15 cellular contexts compared by ENCODE assay signal in the genomic region with DNA sequence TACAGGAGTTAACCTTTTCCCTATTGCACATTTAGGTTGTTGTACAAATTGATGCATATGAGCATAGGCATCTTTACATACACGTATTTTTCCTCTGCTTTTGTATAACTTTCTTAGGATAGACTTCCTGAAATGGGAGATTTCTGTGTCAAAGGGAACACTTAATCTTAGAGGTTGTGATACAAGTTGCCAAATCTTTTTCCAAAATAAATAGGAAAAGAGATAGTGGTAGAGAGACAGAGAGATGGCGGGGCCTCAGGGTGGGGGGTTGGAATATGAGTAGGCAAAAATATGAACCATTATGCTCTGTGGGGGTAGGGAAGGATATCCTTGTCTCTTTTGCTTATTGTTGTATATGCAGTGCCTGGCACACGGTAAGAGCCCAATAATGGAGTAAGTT.
DNase-seq lines count a peak whose midpoint lies in the region; ATAC-seq, FAIRE-seq and TF ChIP-seq lines count a peak whose summit lies in the region.
"Had no signal": no experiment of that assay in that cellular context is flagged by ENCODE, and none has a peak within 500 bp of the region (broad histone marks: within the 10 kb centered on the region; RNA-seq: fewer than 3 reads in every experiment).

No MANE protein-coding gene starts in this region.

- WGBS in A549 (ENCODE audit: missing lambda C conversion rate), result 32% methylated on average over 3 of the region's 3 CpGs

- no peak for DNase-seq in A549 (ENCODE audit: low read depth in 1 of 2, low spot score in 1 of 2)
- peak; percentile 17 for DNase-seq in dermis blood vessel endothelial cell
- no peak for DNase-seq in left ventricle myocardium superior
- DNase-seq in GM12892 (ENCODE audit: insufficient read length), result no peak
- DNase-seq in HT-29 (ENCODE audit: low spot score), result no peak
- DNase-seq in NCI-H524 treated with DMSO at 0.1 percent for 48 hours (lab: John Stamatoyannopoulos, UW), result no peak
- DNase-seq: ACHN; CD8-positive, alpha-beta T cell; NCI-H1417; NCI-H345; SHP77 had no signal

- intact Hi-C loops in left ventricle myocardium superior (cut with micrococcal nuclease), result no loop called here

- H3K4me3 ChIP-seq in A549 (no peak overlapping the region), HEK293 (ENCODE audit: low read depth, low read length) (no peak overlapping the region)
- H3K4me3 ChIP-seq: HAP-1 had no signal

- peak overlapping the region; percentile 32; the same call in 2 of the 3 replicates for H3K4me2 ChIP-seq in A549

- CTCF ChIA-PET in A549 (lab: Yijun Ruan, JAX), result interaction anchor here (0.6 to 1.1 kb wide), 2 partner anchors 36 to 158 kb away, joined by 3 read pairs; no protein-coding TSS in a partner anchor
- CTCF ChIA-PET in HEK293 (lab: Yijun Ruan, JAX), result interaction anchor here (0.6 to 1.2 kb wide), 2 partner anchors 18 to 263 kb away, joined by 4 to 6 read pairs; no protein-coding TSS in a partner anchor

- H3K9me3 ChIP-seq in A549 (no peaks in the 10 kb centered on the region), HEK293 (ENCODE audit: control insufficient read depth, insufficient read depth, low read depth, low read length) (no peaks in the 10 kb centered on the region)
- H3K9me3 ChIP-seq: HAP-1 had no signal

- POLR2A ChIA-PET in A549 (lab: Yijun Ruan, JAX), result no interaction called here
- POLR2A ChIA-PET in HEK293 (lab: Yijun Ruan, JAX), result no interaction called here

- TF ChIP-seq CTCF in A549 (IDR thresholded peaks at IDR 0.05) (no peak), HEK293 (tag by site-specific recombination; IDR thresholded peaks at IDR 0.05) (no peak)

- H3K36me3 ChIP-seq in HEK293 (ENCODE audit: control insufficient read depth in 2 of 2, insufficient read depth in 1 of 2, low read length in 2 of 2), result no peaks in the 10 kb centered on the region
- H3K36me3 ChIP-seq: HAP-1 had no signal

- no peak for TF ChIP-seq RAD21 in A549 (conservative IDR thresholded peaks at IDR 0.05 in 1 of 2, IDR thresholded peaks at IDR 0.05 in 1 of 2)

- ATAC-seq in A549 (peak in 1 of 2 experiments; percentile 61; a peak in 3 of 6 replicates), left ventricle myocardium superior (peak; percentile 61), HG03521 (IDR thresholded peaks at IDR 0.05; ENCODE audit: unreplicated experiment) (no peak)
- ATAC-seq: CD8-positive, alpha-beta T cell; Panc1 had no signal

- H3K27ac ChIP-seq in A549 (peak overlapping the region; percentile 54 to 68; a peak in 4 of 6 replicates), HEK293 (ENCODE audit: extremely low read depth, low read depth, low read length) (peak overlapping the region; percentile 48)

- no peak for TF ChIP-seq POLR2A in A549 (IDR thresholded peaks at IDR 0.05; ENCODE audit: low read length)
- TF ChIP-seq POLR2A in GM12892 (IDR thresholded peaks at IDR 0.05; ENCODE audit: low read depth, low read length), result no peak

- peaks cover 51% of the 10 kb centered on the region for H3K4me1 ChIP-seq in A549
- H3K4me1 ChIP-seq in HEK293 (ENCODE audit: control insufficient read depth, insufficient read depth, low read length), result peaks cover 15% of the 10 kb centered on the region

- no peak for TF ChIP-seq EP300 in A549 (IDR thresholded peaks at IDR 0.05)

- no peak for FAIRE-seq in A549 (lab: Jason Lieb, UNC)
- FAIRE-seq in GM12892 (lab: Jason Lieb, UNC), result no peak

TF ChIP-seq in A549, 52 proteins besides CTCF, POLR2A, EP300 and RAD21:
- TF ChIP-seq RARB (CRISPR knock-in tag; IDR thresholded peaks at IDR 0.05) (no peak), HOXB13 (CRISPR knock-in tag; IDR thresholded peaks at IDR 0.05; ENCODE audit: low read depth) (no peak), KDM1A (IDR thresholded peaks at IDR 0.05; ENCODE audit: low read depth) (no peak), EHMT2 (IDR thresholded peaks at IDR 0.05; ENCODE audit: low read depth) (no peak), CBX8 (IDR thresholded peaks at IDR 0.05) (no peak), HOXB5 (CRISPR knock-in tag; IDR thresholded peaks at IDR 0.05) (no peak), HOXA7 (CRISPR knock-in tag; IDR thresholded peaks at IDR 0.05) (no peak)

TF ChIP-seq in HEK293, 187 proteins besides CTCF, POLR2A, EP300 and RAD21:
- no peak for TF ChIP-seq ZNF202 (tag by site-specific recombination; IDR thresholded peaks at IDR 0.05; ENCODE audit: borderline replicate concordance)
- TF ChIP-seq ZNF610 (tag by site-specific recombination; IDR thresholded peaks at IDR 0.05; ENCODE audit: borderline replicate concordance), result no peak
- TF ChIP-seq KLF8 (tag by site-specific recombination; IDR thresholded peaks at IDR 0.05), result no peak
- no peak for TF ChIP-seq SP3 (tag by site-specific recombination; IDR thresholded peaks at IDR 0.05)
- no peak for TF ChIP-seq ZIC2 (tag by site-specific recombination; IDR thresholded peaks at IDR 0.05)
- no peak for TF ChIP-seq ZBTB8A (tag by site-specific recombination; IDR thresholded peaks at IDR 0.05)
- no peak for TF ChIP-seq ZNF501 (tag by site-specific recombination; IDR thresholded peaks at IDR 0.05)
